In the genomic region with DNA sequence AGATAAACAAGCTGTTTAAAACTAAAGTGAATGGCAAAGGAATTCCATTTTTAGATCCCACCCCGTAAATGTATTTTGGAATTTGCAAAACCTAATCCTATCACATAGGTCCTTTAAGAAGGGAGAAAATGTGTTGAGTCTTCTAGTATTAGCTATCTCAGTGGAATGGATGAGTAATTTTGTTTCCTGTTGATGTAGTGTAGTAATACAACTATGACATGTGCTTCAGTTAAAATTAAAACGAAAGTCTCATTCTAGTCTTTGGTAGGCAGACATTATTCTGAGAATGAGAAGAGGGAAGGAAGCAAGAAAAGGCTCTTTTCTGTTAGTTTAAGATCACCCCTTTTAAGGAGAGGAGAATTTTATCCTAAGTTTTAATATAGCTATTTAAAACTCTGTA, we compare ENCODE assay signal across 8 cellular contexts.
A peak's percentile ranks its signal among the peaks of the same experiment; 100 is the strongest.
DNase-seq lines count a peak whose midpoint lies in the region; ATAC-seq and TF ChIP-seq lines count a peak whose summit lies in the region.

No MANE protein-coding gene starts in this region.

- intact Hi-C loops in body of pancreas (cut with DNase I), result no loop called here
- intact Hi-C loops in testis (cut with DNase I; ENCODE audit: low total_unique reads), result no loop called here

- no peaks in the 10 kb centered on the region for H3K9me3 ChIP-seq in CD8-positive, alpha-beta memory T cell (ENCODE audit: low read length)
- H3K9me3 ChIP-seq in body of pancreas (no peaks in the 10 kb centered on the region), testis (no peaks in the 10 kb centered on the region)

- peak overlapping the region in 5 of 8 donors; percentile 4 to 81 (median 44) for H3K27ac Mint-ChIP-seq in CD8-positive, alpha-beta memory T cell
- peak overlapping the region; percentile 99 for H3K27ac Mint-ChIP-seq in osteocyte (ENCODE audit: unreplicated experiment)

- ATAC-seq in GM19468 (IDR thresholded peaks at IDR 0.05; ENCODE audit: extremely low read depth, unreplicated experiment), result peak; percentile 58
- peak; percentile 91 for ATAC-seq in HG03571 (IDR thresholded peaks at IDR 0.05; ENCODE audit: unreplicated experiment)
- ATAC-seq in body of pancreas, result peak; percentile 56

- no peaks in the 10 kb centered on the region for H3K27me3 Mint-ChIP-seq in CD8-positive, alpha-beta memory T cell
- no peaks in the 10 kb centered on the region for H3K27me3 Mint-ChIP-seq in osteocyte (ENCODE audit: unreplicated experiment)

- WGBS in body of pancreas, 2 donors, result 76 to 79% methylated on average over 2 of the region's 2 CpGs
- WGBS in testis, 2 donors, result 62 to 72% methylated on average over 2 of the region's 2 CpGs

- TF ChIP-seq CTCF in body of pancreas (IDR thresholded peaks at IDR 0.05) (no peak), osteocyte (IDR thresholded peaks at IDR 0.05) (no peak), testis (IDR thresholded peaks at IDR 0.05) (no peak)

- H3K4me1 ChIP-seq in CD8-positive, alpha-beta memory T cell (ENCODE audit: insufficient read depth, low read length), result no peaks in the 10 kb centered on the region
- H3K4me1 ChIP-seq in body of pancreas, result no peaks in the 10 kb centered on the region
- H3K4me1 ChIP-seq in testis, result no peaks in the 10 kb centered on the region

- no peaks in the 10 kb centered on the region for H3K36me3 ChIP-seq in CD8-positive, alpha-beta memory T cell (ENCODE audit: insufficient read depth, low read length)
- H3K36me3 ChIP-seq in body of pancreas (replicated peaks in 1 of 2; ENCODE audit: insufficient read depth in 1 of 2, low read depth in 2 of 2), result no peaks in the 10 kb centered on the region
- no peaks in the 10 kb centered on the region for H3K36me3 ChIP-seq in testis (ENCODE audit: low read depth, missing control alignments)

- DNase-seq in CD8-positive, alpha-beta memory T cell, result no peak
- DNase-seq in body of pancreas (no peak), osteocyte (ENCODE audit: extremely low spot score, unreplicated experiment) (no peak), hypothalamus (lab: John Stamatoyannopoulos, UW) (no peak), NCI-H187 treated with DMSO at 0.1 percent for 48 hours (lab: John Stamatoyannopoulos, UW) (no peak), testis (no peak)

- peak overlapping the region in 2 of 7 donors; percentile 1 to 13 for H3K4me3 Mint-ChIP-seq in CD8-positive, alpha-beta memory T cell
- peak overlapping the region; percentile 24 for H3K4me3 Mint-ChIP-seq in osteocyte (ENCODE audit: unreplicated experiment)

- H3K4me3 ChIP-seq in CD8-positive, alpha-beta memory T cell (ENCODE audit: low read length), result no peak overlapping the region
- H3K4me3 ChIP-seq in body of pancreas, result no peak overlapping the region
- H3K4me3 ChIP-seq in testis, result no peak overlapping the region

- TF ChIP-seq POLR2A in body of pancreas (IDR thresholded peaks at IDR 0.05) (no peak), testis (IDR thresholded peaks at IDR 0.05) (no peak)

- H3K36me3 Mint-ChIP-seq in CD8-positive, alpha-beta memory T cell, result no peaks in the 10 kb centered on the region
- no peaks in the 10 kb centered on the region for H3K36me3 Mint-ChIP-seq in osteocyte (ENCODE audit: unreplicated experiment)

- peaks cover 5 to 10% (median 8%) of the 10 kb centered on the region in 3 donors for H3K4me1 Mint-ChIP-seq in CD8-positive, alpha-beta memory T cell
- H3K4me1 Mint-ChIP-seq in osteocyte (ENCODE audit: unreplicated experiment), result peaks cover 32% of the 10 kb centered on the region

- no peaks in the 10 kb centered on the region for H3K9me3 Mint-ChIP-seq in CD8-positive, alpha-beta memory T cell
- H3K9me3 Mint-ChIP-seq in osteocyte (ENCODE audit: unreplicated experiment), result no peaks in the 10 kb centered on the region

- no peak overlapping the region for H3K27ac ChIP-seq in CD8-positive, alpha-beta memory T cell (ENCODE audit: low read depth, low read length)
- H3K27ac ChIP-seq in body of pancreas (no peak overlapping the region), testis (no peak overlapping the region)

- POLR2A ChIA-PET in CD8-positive, alpha-beta memory T cell (lab: Charles Lee), result interaction anchor here (0.8 kb wide), 1 partner anchor 204 kb away, joined by 4 read pairs; no protein-coding TSS in a partner anchor

- CTCF ChIA-PET in CD8-positive, alpha-beta memory T cell (lab: Charles Lee), result interaction anchor here (1.3 kb wide), 1 partner anchor 245 kb away, joined by 3 read pairs; no protein-coding TSS in a partner anchor

- H3K27me3 ChIP-seq in CD8-positive, alpha-beta memory T cell (ENCODE audit: insufficient read depth, low read length, poor library complexity, severe bottlenecking), result no peaks in the 10 kb centered on the region
- H3K27me3 ChIP-seq in body of pancreas (no peaks in the 10 kb centered on the region), testis (no peaks in the 10 kb centered on the region)
